In genomic region chr5:141320225-141321169, GRCh38 we compare ENCODE assay signal across 8 cellular contexts. TPM values are rescaled to one million over a fixed set of nuclear protein-coding genes. Genes with fewer than 3 reads are reported as not detected.
A peak's percentile ranks its signal among the peaks of the same experiment; 100 is the strongest.
DNase-seq lines count a peak whose midpoint lies in the region; ATAC-seq and TF ChIP-seq lines count a peak whose summit lies in the region.

Gene TAF7 (minus strand): TSS chr5:141320784. CDS start chr5:141320044, 740 bp downstream.

- H3K27me3 ChIP-seq in prostate gland (replicated peaks; ENCODE audit: insufficient read depth): no peaks in the 10 kb centered on the region

- H3K36me3 ChIP-seq in prostate gland (no peaks in the 10 kb centered on the region), urinary bladder (ENCODE audit: insufficient read depth) (peaks cover 2% of the 10 kb centered on the region)

- H3K27ac ChIP-seq in prostate gland (peak within 1 kb of the TSS; percentile 94 to 96), urinary bladder (ENCODE audit: low read depth) (peak within 1 kb of the TSS; percentile 90)

- H3K4me3 Mint-ChIP-seq in T-helper 1 cell treated with Interleukin-12 subunit alpha and Interleukin-12 subunit beta and Interleukin-4 antibody, amounts not matched to agents 30 μg/mL and 1 μg/mL, for 36 hours: peak within 1 kb of the TSS; percentile 100

- ATAC-seq in HG02884 (IDR thresholded peaks at IDR 0.05; ENCODE audit: unreplicated experiment) (peak; percentile 88), left ventricle myocardium superior (peak; percentile 99)

- peak; percentile 77 for TF ChIP-seq POLR2A in prostate gland (IDR thresholded peaks at IDR 0.05)

- in situ Hi-C loops in GM13977 (cut with MboI; ENCODE audit: low pct_unique_long_range_greater_than_20kb, low sequenced_read_pairs, unreplicated experiment): no loop called here

- H3K4me3 ChIP-seq in prostate gland (peak within 1 kb of the TSS; percentile 50 to 77), urinary bladder (ENCODE audit: low read depth, low read length) (peak within 1 kb of the TSS; percentile 73)

- H3K4me1 ChIP-seq in prostate gland (replicated peaks) (no peaks in the 10 kb centered on the region), urinary bladder (ENCODE audit: insufficient read depth) (no peaks in the 10 kb centered on the region)

- H3K36me3 Mint-ChIP-seq in T-helper 1 cell treated with Interleukin-12 subunit alpha and Interleukin-12 subunit beta and Interleukin-4 antibody, amounts not matched to agents 30 μg/mL and 1 μg/mL, for 36 hours (ENCODE audit: low read depth): peaks cover 44% of the 10 kb centered on the region

- H3K9me3 Mint-ChIP-seq in T-helper 1 cell treated with Interleukin-12 subunit alpha and Interleukin-12 subunit beta and Interleukin-4 antibody, amounts not matched to agents 30 μg/mL and 1 μg/mL, for 36 hours: peaks cover 64% of the 10 kb centered on the region

- DNase-seq in GM13977 (ENCODE audit: low spot score) (peak; percentile 89), NCI-H1694 (lab: John Stamatoyannopoulos, UW) (peak; percentile 84), amniotic stem cell (lab: John Stamatoyannopoulos, UW) (peak; percentile 67), left ventricle myocardium superior (peak; percentile 96), prostate gland (ENCODE audit: low spot score) (peak; percentile 80)

- intact Hi-C loops in left ventricle myocardium superior (cut with micrococcal nuclease): loop anchor here (2.0 kb wide), 1 partner anchor 244 kb away; no protein-coding TSS in a partner anchor
- intact Hi-C loops in prostate gland (cut with DNase I): loop anchor here (5.0 kb wide), 1 partner anchor 242 kb away; no protein-coding TSS in a partner anchor

- peaks cover 3% of the 10 kb centered on the region for H3K27me3 Mint-ChIP-seq in T-helper 1 cell treated with Interleukin-12 subunit alpha and Interleukin-12 subunit beta and Interleukin-4 antibody, amounts not matched to agents 30 μg/mL and 1 μg/mL, for 36 hours (ENCODE audit: low read depth)

- peak; percentile 93 for TF ChIP-seq CTCF in GM13977 (IDR thresholded peaks at IDR 0.05; ENCODE audit: extremely low read depth, insufficient read depth, missing control alignments)
- peak; percentile 55 to 78 (median 76) for TF ChIP-seq CTCF in prostate gland (IDR thresholded peaks at IDR 0.05)

- 2% methylated on average over 62 of the region's 67 CpGs for WGBS in prostate gland
- 1% methylated on average over 67 of the region's 67 CpGs for WGBS in urinary bladder

- H3K4me1 Mint-ChIP-seq in T-helper 1 cell treated with Interleukin-12 subunit alpha and Interleukin-12 subunit beta and Interleukin-4 antibody, amounts not matched to agents 30 μg/mL and 1 μg/mL, for 36 hours (ENCODE audit: low read depth): peaks cover 21% of the 10 kb centered on the region

- H3K9me3 ChIP-seq in prostate gland: peaks cover 12% of the 10 kb centered on the region

- peak within 1 kb of the TSS; percentile 100 for H3K27ac Mint-ChIP-seq in T-helper 1 cell treated with Interleukin-12 subunit alpha and Interleukin-12 subunit beta and Interleukin-4 antibody, amounts not matched to agents 30 μg/mL and 1 μg/mL, for 36 hours

RNA-seq across cellular contexts. Expression of gene TAF7, which starts in this region (rescaled TPM):
- 106 TPM for total RNA-seq in left ventricle myocardium superior
- total RNA-seq in prostate gland: 10 to 100 TPM; 59.3 to 85.9 TPM
- 85.9 TPM for total RNA-seq in urinary bladder
- 100 TPM for polyA plus RNA-seq in urinary bladder

Comparison
In these comparisons a context has a peak if more than half of its experiments do, and no peak if none do; other contexts are left out.
1. Peak in every context shown above with its lines: DNase-seq, ATAC-seq, H3K4me3 ChIP-seq and H3K27ac ChIP-seq.